Comparison of ENCODE assay signal across 22 cellular contexts in genomic region chr7:105911961-105912575, GRCh38. TPM values are rescaled to one million over a fixed set of nuclear protein-coding genes. Genes with fewer than 3 reads are reported as not detected.
"Had no signal": no experiment of that assay in that cellular context is flagged by ENCODE, and none has a peak within 500 bp of the region (broad histone marks: within the 10 kb centered on the region; RNA-seq: fewer than 3 reads in every experiment).

No MANE protein-coding gene starts in this region.

- DNase-seq: activated CD4-positive, alpha-beta T cell treated with anti-CD3 and anti-CD28 coated beads, Interleukin-2, amount 50 U/mL, for 1 hour; activated CD4-positive, CD25-positive, alpha-beta regulatory T cell treated with anti-CD3 and anti-CD28 coated beads, Interleukin-2, amount 50 U/mL, for 72 hours; activated CD8-positive, alpha-beta memory T cell treated with anti-CD3 and anti-CD28 coated beads, Interleukin-2, amount 50 U/mL, for 48 hours; activated effector memory CD4-positive, alpha-beta T cell treated with Interleukin-2 at 50 U/mL for 16 hours; activated naive CD4-positive, alpha-beta T cell treated with anti-CD3 and anti-CD28 coated beads, Interleukin-2, amount 10 ng/mL, durations not matched to agents 7 days and 5 days; activated T-cell treated with anti-CD3 and anti-CD28 coated beads, Interleukin-2, amount 50 U/mL, for 48 hours; cerebellar nuclear complex; cortex of kidney; hippocampal formation; islet precursor cell; left colon; lower lobe of right lung; right lobe of liver; spleen; stimulated activated naive B cell treated with anti-CD40 and anti-IgM and Interleukin-4, amounts not matched to agents 10 μg/mL and 1 μg/mL and 100 μg/mL, for 72 hours; thyroid gland had no signal

- H3K27me3 ChIP-seq: ascending aorta, breast epithelium, neutrophil, right lobe of liver, spleen, thyroid gland had no signal

- H3K36me3 ChIP-seq: breast epithelium, lower lobe of right lung, neutrophil, spleen, thyroid gland had no signal

- H3K4me1 ChIP-seq: ascending aorta, breast epithelium, lower lobe of right lung, parathyroid adenoma, spleen, thyroid gland had no signal

- H3K9me3 ChIP-seq: ascending aorta, breast epithelium, lower lobe of right lung, neutrophil, right lobe of liver, thyroid gland had no signal

- ATAC-seq: left colon; lower lobe of right lung; natural killer cell treated with Interleukin-12 subunit alpha and Interleukin-12 subunit beta and Interleukin-15 and Interleukin-18, amount 100 ng/mL, for 72 hours; stimulated activated naive B cell treated with anti-CD40 and anti-IgM and Interleukin-4, amounts not matched to agents 10 μg/mL and 1 μg/mL and 100 μg/mL, for 72 hours had no signal

- H3K4me3 ChIP-seq: ascending aorta, breast epithelium, lower lobe of right lung, right lobe of liver, spleen, thyroid gland had no signal

- H3K27ac ChIP-seq: ascending aorta, breast epithelium, lower lobe of right lung, neutrophil, parathyroid adenoma, right lobe of liver, spleen, thyroid gland, VCaP had no signal

RNA-seq across cellular contexts. Expression of gene CDHR3, which starts 51.0 kb away (rescaled TPM):
- total RNA-seq: natural killer cell treated with Interleukin-12 subunit alpha and Interleukin-12 subunit beta and Interleukin-15 and Interleukin-18, amount 100 ng/mL, for 72 hours had no signal
